8 cellular contexts compared by ENCODE assay signal in genomic region chr1:6743189-6744101, GRCh38. TPM values are rescaled to one million over a fixed set of nuclear protein-coding genes. Genes with fewer than 3 reads are reported as not detected.
DNase-seq lines count a peak whose midpoint lies in the region; TF ChIP-seq lines count a peak whose summit lies in the region.

No MANE protein-coding gene starts in this region.

- WGBS in mammary epithelial cell (ENCODE audit: low coverage, missing lambda C conversion rate), result 28% methylated on average over 18 of the region's 20 CpGs
- 46 to 63% methylated on average over 20 of the region's 20 CpGs for WGBS in testis, 2 donors

- no peak overlapping the region for H3K4me3 Mint-ChIP-seq in activated CD4-positive, alpha-beta T cell treated with anti-CD3 and anti-CD28 coated beads, Interleukin-2, amount 10 ng/mL, durations not matched to agents 24 days and 14 days

- DNase-seq in activated CD4-positive, alpha-beta T cell treated with anti-CD3 and anti-CD28 coated beads, Interleukin-2, amount 10 ng/mL, durations not matched to agents 24 days and 14 days, result peak; percentile 76
- DNase-seq in activated CD4-positive, alpha-beta T cell treated with anti-CD3 and anti-CD28 coated beads for 1 hour, result no peak
- DNase-seq in mammary epithelial cell (peak; percentile 91), left kidney (ENCODE audit: low read depth, low spot score) (peak; percentile 26), testis (peak; percentile 43), NCI-H1105 (lab: John Stamatoyannopoulos, UW) (no peak), NCI-H187 (lab: John Stamatoyannopoulos, UW) (no peak)

- no peak overlapping the region for H3K27ac Mint-ChIP-seq in activated CD4-positive, alpha-beta T cell treated with anti-CD3 and anti-CD28 coated beads, Interleukin-2, amount 10 ng/mL, durations not matched to agents 24 days and 14 days

- H3K9ac ChIP-seq in OCI-LY3 (ENCODE audit: low read length) (no peak overlapping the region), mammary epithelial cell (ENCODE audit: insufficient read depth, low read length) (no peak overlapping the region)

- no peak overlapping the region for H3K27ac ChIP-seq in OCI-LY3 (ENCODE audit: low read length)
- H3K27ac ChIP-seq in mammary epithelial cell (ENCODE audit: insufficient read depth, low read depth, low read length), result peak overlapping the region; percentile 42
- H3K27ac ChIP-seq in testis, result peak overlapping the region; percentile 74 to 81

- TF ChIP-seq CTCF in OCI-LY3 (IDR thresholded peaks at IDR 0.05; ENCODE audit: low read depth, low read length) (no peak), mammary epithelial cell (conservative IDR thresholded peaks at IDR 0.05 in 1 of 2, IDR thresholded peaks at IDR 0.05 in 1 of 2; ENCODE audit: extremely low read depth in 1 of 2, insufficient read depth in 1 of 2, low read depth in 1 of 2, low read length in 2 of 2) (no peak), testis (IDR thresholded peaks at IDR 0.05) (no peak)

- BruUV-seq in mammary epithelial cell (replicated peaks; lab: Mats Ljungman, UMichigan), result no TSS peak

- H4K20me1 ChIP-seq in OCI-LY3 (ENCODE audit: insufficient read depth, low read length), result no peaks in the 10 kb centered on the region
- H4K20me1 ChIP-seq in mammary epithelial cell (ENCODE audit: insufficient read depth, low read length), result no peaks in the 10 kb centered on the region

- in situ Hi-C loops in mammary epithelial cell (cut with MboI; ENCODE audit: low sequenced_read_pairs in 2 of 2), result no loop called here

- no peaks in the 10 kb centered on the region for H3K36me3 ChIP-seq in OCI-LY3 (replicated peaks; ENCODE audit: low read depth, low read length)
- H3K36me3 ChIP-seq in mammary epithelial cell (ENCODE audit: insufficient read depth, low read length), result no peaks in the 10 kb centered on the region
- H3K36me3 ChIP-seq in testis (ENCODE audit: low read depth, missing control alignments), result no peaks in the 10 kb centered on the region

- H3K4me2 ChIP-seq in OCI-LY3 (ENCODE audit: low read length), result peak overlapping the region; percentile 41
- H3K4me2 ChIP-seq in mammary epithelial cell (ENCODE audit: insufficient read depth, low read depth, low read length), result peak overlapping the region; percentile 79

- H3K4me1 ChIP-seq in OCI-LY3 (ENCODE audit: low read length) (peaks cover 6% of the 10 kb centered on the region; the same call in 1 of the 2 replicates), mammary epithelial cell (ENCODE audit: insufficient read depth, low read length) (peaks cover 15% of the 10 kb centered on the region), testis (peaks cover 11% of the 10 kb centered on the region)

- H3K36me3 Mint-ChIP-seq in activated CD4-positive, alpha-beta T cell treated with anti-CD3 and anti-CD28 coated beads, Interleukin-2, amount 10 ng/mL, durations not matched to agents 24 days and 14 days (ENCODE audit: low read depth), result no peaks in the 10 kb centered on the region

- TF ChIP-seq POLR2A in testis (IDR thresholded peaks at IDR 0.05), result no peak

- H2AFZ ChIP-seq in OCI-LY3 (ENCODE audit: low read depth, low read length), result peak overlapping the region; percentile 65
- H2AFZ ChIP-seq in mammary epithelial cell (ENCODE audit: low read depth, low read length), result peak overlapping the region; percentile 92

- CTCF ChIA-PET in mammary epithelial cell (lab: Charles Lee; ENCODE audit: low non-redundant PET), result no interaction called here

- H3K4me3 ChIP-seq in OCI-LY3 (ENCODE audit: low read length) (no peak overlapping the region), mammary epithelial cell (replicated peaks in 1 of 3; ENCODE audit: insufficient read depth in 1 of 3, low read depth in 2 of 3, low read length in 3 of 3) (no peak overlapping the region), testis (no peak overlapping the region)

- H3K27me3 Mint-ChIP-seq in activated CD4-positive, alpha-beta T cell treated with anti-CD3 and anti-CD28 coated beads, Interleukin-2, amount 10 ng/mL, durations not matched to agents 24 days and 14 days, result peaks cover 11% of the 10 kb centered on the region

- H3K79me2 ChIP-seq in OCI-LY3 (ENCODE audit: low read length) (no peaks in the 10 kb centered on the region), mammary epithelial cell (ENCODE audit: insufficient read depth, low read length) (no peaks in the 10 kb centered on the region)

- H3K9me3 ChIP-seq in OCI-LY3 (ENCODE audit: insufficient read depth, low read length) (no peaks in the 10 kb centered on the region), mammary epithelial cell (replicated peaks; ENCODE audit: insufficient read depth, low read length) (no peaks in the 10 kb centered on the region), testis (no peaks in the 10 kb centered on the region)

- no peaks in the 10 kb centered on the region for H3K9me3 Mint-ChIP-seq in activated CD4-positive, alpha-beta T cell treated with anti-CD3 and anti-CD28 coated beads, Interleukin-2, amount 10 ng/mL, durations not matched to agents 24 days and 14 days

- dilution Hi-C loops in mammary epithelial cell (cut with HindIII; ENCODE audit: low sequenced_read_pairs), result no loop called here

- peaks cover 12% of the 10 kb centered on the region for H3K4me1 Mint-ChIP-seq in activated CD4-positive, alpha-beta T cell treated with anti-CD3 and anti-CD28 coated beads, Interleukin-2, amount 10 ng/mL, durations not matched to agents 24 days and 14 days

- H3K27me3 ChIP-seq in OCI-LY3 (ENCODE audit: low read depth, low read length) (0 out of 2 replicates have a peak, but pooled peaks cover 3% of the 10 kb centered on the region), mammary epithelial cell (ENCODE audit: insufficient read depth, low read length) (no peaks in the 10 kb centered on the region), testis (no peaks in the 10 kb centered on the region)

- intact Hi-C loops in activated CD4-positive, alpha-beta T cell treated with anti-CD3 and anti-CD28 coated beads, Interleukin-2, amount 10 ng/mL, durations not matched to agents 24 days and 14 days (cut with micrococcal nuclease), result no loop called here
- intact Hi-C loops in mammary epithelial cell (cut with micrococcal nuclease) (no loop called here), testis (cut with DNase I; ENCODE audit: low total_unique reads) (no loop called here)

RNA-seq across cellular contexts. Expression of gene CAMTA1, which starts 41.8 kb away (rescaled TPM):
- total RNA-seq in activated CD4-positive, alpha-beta T cell treated with anti-CD3 and anti-CD28 coated beads, Interleukin-2, amount 10 ng/mL, durations not matched to agents 24 days and 14 days, result 66.0 and 69.9 TPM in 2 replicates
- total RNA-seq in mammary epithelial cell (10 to 100 TPM; 49.5 to 85.1 TPM), testis (100 to 1,000 TPM; 119 to 158 TPM)
- polyA plus RNA-seq in mammary epithelial cell (45.8 TPM), testis (ENCODE audit: insufficient read depth, low read depth, low replicate concordance) (116 TPM)
- 60.3 TPM for polyA minus RNA-seq in mammary epithelial cell

RNA-seq across cellular contexts. Expression of gene DNAJC11, which starts 41.8 kb away (rescaled TPM):
- total RNA-seq in activated CD4-positive, alpha-beta T cell treated with anti-CD3 and anti-CD28 coated beads, Interleukin-2, amount 10 ng/mL, durations not matched to agents 24 days and 14 days, result 87.6 and 92.5 TPM in 2 replicates
- total RNA-seq in mammary epithelial cell (10 to 100 TPM; 27.3 to 69.3 TPM), testis (10 to 100 TPM; 52.7 to 53.3 TPM)
- polyA plus RNA-seq in mammary epithelial cell (40.1 TPM), testis (ENCODE audit: insufficient read depth, low read depth, low replicate concordance) (41.5 TPM)
- 44.5 TPM for polyA minus RNA-seq in mammary epithelial cell

Comparison
In these comparisons a context has a peak if more than half of its experiments do, and no peak if none do; other contexts are left out.
1. DNase-seq: peak in activated CD4-positive, alpha-beta T cell treated with anti-CD3 and anti-CD28 coated beads, Interleukin-2, amount 10 ng/mL, durations not matched to agents 24 days and 14 days (single experiment), mammary epithelial cell (single experiment), left kidney (single experiment) and testis (single experiment); none in activated CD4-positive, alpha-beta T cell treated with anti-CD3 and anti-CD28 coated beads for 1 hour (single experiment), NCI-H1105 (single experiment) and NCI-H187 (0 of 2).